In genomic region chr14:77094672-77095284, GRCh38 we compare ENCODE assay signal across 8 cellular contexts. TPM values are rescaled to one million over a fixed set of nuclear protein-coding genes. Genes with fewer than 3 reads are reported as not detected.
DNase-seq lines count a peak whose midpoint lies in the region; ATAC-seq and TF ChIP-seq lines count a peak whose summit lies in the region.

No MANE protein-coding gene starts in this region.

- peaks cover 32% of the 10 kb centered on the region for H3K79me2 ChIP-seq in neural progenitor cell (ENCODE audit: low read depth)

- H3K36me3 ChIP-seq in neural progenitor cell: no peaks in the 10 kb centered on the region

- peaks cover 8% of the 10 kb centered on the region for H3K9me3 Mint-ChIP-seq in activated T-cell treated with anti-CD3 and anti-CD28 coated beads, Interleukin-2, amount 50 U/mL, for 24 hours
- H3K9me3 Mint-ChIP-seq in neural progenitor cell: peaks cover 16% of the 10 kb centered on the region

- no peak overlapping the region for H3K4me3 Mint-ChIP-seq in activated T-cell treated with anti-CD3 and anti-CD28 coated beads, Interleukin-2, amount 50 U/mL, for 24 hours
- peak overlapping the region; percentile 22 for H3K4me3 Mint-ChIP-seq in neural progenitor cell

- H3K36me3 Mint-ChIP-seq in activated T-cell treated with anti-CD3 and anti-CD28 coated beads, Interleukin-2, amount 50 U/mL, for 24 hours (ENCODE audit: low read depth): peaks cover 16% of the 10 kb centered on the region
- peaks cover 4% of the 10 kb centered on the region for H3K36me3 Mint-ChIP-seq in neural progenitor cell

- no peak overlapping the region for H3K4me3 ChIP-seq in Jurkat, Clone E6-1 (ENCODE audit: low read length)
- H3K4me3 ChIP-seq in fibroblast of mammary gland (ENCODE audit: control insufficient read depth, low read depth, low read length) (no peak overlapping the region), neural progenitor cell (no peak overlapping the region)

- H3K4me1 Mint-ChIP-seq in activated T-cell treated with anti-CD3 and anti-CD28 coated beads, Interleukin-2, amount 50 U/mL, for 24 hours (ENCODE audit: low read depth): peaks cover 33% of the 10 kb centered on the region
- peaks cover 28% of the 10 kb centered on the region for H3K4me1 Mint-ChIP-seq in neural progenitor cell

- H4K20me1 ChIP-seq in neural progenitor cell (ENCODE audit: low read depth): no peaks in the 10 kb centered on the region

- H3K4me2 ChIP-seq in neural progenitor cell: no peak overlapping the region

- no peaks in the 10 kb centered on the region for H3K9me3 ChIP-seq in neural progenitor cell (ENCODE audit: low read depth)

- H3F3A ChIP-seq in neural progenitor cell (ENCODE audit: low read depth): peaks cover 17% of the 10 kb centered on the region

- no peak overlapping the region for H3K9ac ChIP-seq in neural progenitor cell

- DNase-seq in Caki2 (ENCODE audit: low read depth) (peak; percentile 38), OCI-M2 (lab: John Stamatoyannopoulos, UW; ENCODE audit: unreplicated experiment) (peak; percentile 81), fibroblast of mammary gland (ENCODE audit: low read depth) (peak; percentile 79), neural progenitor cell (ENCODE audit: low spot score) (peak; percentile 90), stromal cell of bone marrow (ENCODE audit: low read depth) (peak; percentile 57)
- peak; percentile 79 for DNase-seq in Jurkat, Clone E6-1 (ENCODE audit: low read depth, low spot score)
- peak; percentile 74 for DNase-seq in activated T-cell treated with anti-CD3 and anti-CD28 coated beads, Interleukin-2, amount 50 U/mL, for 24 hours

- H3K27ac Mint-ChIP-seq in activated T-cell treated with anti-CD3 and anti-CD28 coated beads, Interleukin-2, amount 50 U/mL, for 24 hours: no peak overlapping the region
- H3K27ac Mint-ChIP-seq in neural progenitor cell: no peak overlapping the region

- no peak overlapping the region for H3K27ac ChIP-seq in neural progenitor cell

- no peaks in the 10 kb centered on the region for H3K27me3 ChIP-seq in neural progenitor cell

- no peak overlapping the region for H2AFZ ChIP-seq in neural progenitor cell (replicated peaks)

- TF ChIP-seq CTCF in fibroblast of mammary gland (conservative IDR thresholded peaks at IDR 0.05; ENCODE audit: control insufficient read depth, insufficient read depth, low read depth, low read length) (peak; percentile 94), neural progenitor cell (IDR thresholded peaks at IDR 0.05) (peak; percentile 94)

- peaks cover 11% of the 10 kb centered on the region for H3K4me1 ChIP-seq in neural progenitor cell

- H3K27me3 Mint-ChIP-seq in activated T-cell treated with anti-CD3 and anti-CD28 coated beads, Interleukin-2, amount 50 U/mL, for 24 hours: peaks cover 3% of the 10 kb centered on the region
- no peaks in the 10 kb centered on the region for H3K27me3 Mint-ChIP-seq in neural progenitor cell (ENCODE audit: insufficient read depth, low read depth)

- in situ Hi-C loops in Caki2 (cut with HindIII; ENCODE audit: low pct_unique_long_range_greater_than_20kb, low sequenced_read_pairs): no loop called here

- ATAC-seq in HG02642 (IDR thresholded peaks at IDR 0.05; ENCODE audit: poor library complexity, unreplicated experiment): no peak

RNA-seq across cellular contexts. Expression of gene CIPC, which starts 3.3 kb away (rescaled TPM):
- 7.8 and 18.3 TPM in 2 replicates for total RNA-seq in Caki2 (2014; rRNA removed; shearing (Covaris generic); ENCODE audit: low replicate concordance)
- 11.6 TPM for polyA plus RNA-seq in Jurkat, Clone E6-1 (2012; ENCODE audit: insufficient read depth, insufficient read length)
- 22.5 and 24.3 TPM in 2 replicates for total RNA-seq in neural progenitor cell (ENCODE audit: low replicate concordance)

RNA-seq across cellular contexts. Expression of gene ZDHHC22, which starts 46.8 kb away (rescaled TPM):
- 0.03 TPM in 1 of 2 replicates, not detected in the other for total RNA-seq in Caki2 (2014; rRNA removed; shearing (Covaris generic); ENCODE audit: low replicate concordance)
- polyA plus RNA-seq in Jurkat, Clone E6-1 (2012; ENCODE audit: insufficient read depth, insufficient read length): not detected
- total RNA-seq in neural progenitor cell (ENCODE audit: low replicate concordance): 0.07 and 0.31 TPM in 2 replicates

Comparison
In these comparisons a context has a peak if more than half of its experiments do, and no peak if none do; other contexts are left out.
1. DNase-seq: peak in every context shown above with its lines; median percentile 90 in neural progenitor cell; 81 in OCI-M2; 79 in Jurkat, Clone E6-1; 79 in fibroblast of mammary gland; 74 in activated T-cell treated with anti-CD3 and anti-CD28 coated beads, Interleukin-2, amount 50 U/mL, for 24 hours; 57 in stromal cell of bone marrow; 38 in Caki2.